Comparison of ENCODE assay signal across 8 cellular contexts in genomic region chr16:60558936-60559335, GRCh38.
"Had no signal": no experiment of that assay in that cellular context is flagged by ENCODE, and none has a peak within 500 bp of the region (broad histone marks: within the 10 kb centered on the region; RNA-seq: fewer than 3 reads in every experiment).

No MANE protein-coding gene starts in this region.

- H3K36me3 Mint-ChIP-seq: IgD-negative memory B cell had no signal

- H3K4me3 ChIP-seq: K562 had no signal

- H3K27ac Mint-ChIP-seq: IgD-negative memory B cell had no signal

- ATAC-seq: HepG2, K562 had no signal

- H3K27me3 Mint-ChIP-seq: IgD-negative memory B cell had no signal

- DNase-seq: IMR-90, KBM-7, KG1 had no signal

- H3K4me3 Mint-ChIP-seq: IgD-negative memory B cell had no signal

- H3K9ac ChIP-seq: KMS-11 had no signal

- H3K4me2 ChIP-seq: KMS-11 had no signal

- H3K27ac ChIP-seq: HL-60, KMS-11 had no signal
